Comparison of ENCODE assay signal across 8 cellular contexts in the genomic region with DNA sequence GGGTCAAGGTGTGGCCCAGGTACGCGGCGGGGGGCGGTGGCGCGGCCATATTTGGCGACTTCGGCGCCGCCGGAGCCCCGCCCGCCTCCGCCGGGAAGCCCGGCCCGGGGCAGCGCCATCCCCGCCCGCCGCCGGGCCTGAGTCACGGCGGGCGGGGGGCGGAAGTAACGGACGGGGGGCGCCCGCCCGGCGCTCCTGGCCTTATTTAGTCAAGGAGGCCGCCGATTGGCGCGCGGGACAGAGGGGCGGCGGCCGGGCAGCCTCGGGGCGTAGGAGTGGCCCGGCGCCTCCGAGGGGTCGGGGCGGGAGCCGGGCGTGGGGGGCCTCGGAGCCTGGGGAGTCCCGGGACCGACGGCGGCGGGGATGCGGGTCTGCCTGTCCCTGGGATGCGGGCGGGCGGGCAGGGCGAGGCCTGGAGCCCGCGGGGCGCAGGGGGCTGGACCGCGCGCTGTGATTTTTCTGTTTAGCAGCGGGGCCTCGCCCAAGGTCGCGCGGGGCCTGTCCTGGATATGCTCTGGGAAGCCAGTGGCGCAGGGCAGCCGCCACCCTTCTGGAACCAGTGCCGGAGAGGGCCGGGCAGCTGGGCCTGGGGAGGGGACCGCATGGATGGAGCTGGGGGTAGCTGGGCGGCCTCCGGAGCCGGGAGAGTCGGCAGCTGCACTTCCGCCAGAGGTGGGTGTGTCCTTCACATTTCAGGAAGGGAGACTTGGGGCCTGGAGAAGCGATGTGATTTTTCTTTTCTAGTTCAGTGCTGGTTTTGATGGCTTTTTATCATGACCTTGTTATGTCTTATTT. TPM values are rescaled to one million over a fixed set of nuclear protein-coding genes. Genes with fewer than 3 reads are reported as not detected.
A peak's percentile ranks its signal among the peaks of the same experiment; 100 is the strongest.
DNase-seq lines count a peak whose midpoint lies in the region; TF ChIP-seq lines count a peak whose summit lies in the region.

No MANE protein-coding gene starts in this region.

- H3K4me3 ChIP-seq in foreskin fibroblast (ENCODE audit: low read depth in 1 of 2, low read length in 2 of 2) = peak overlapping the region; percentile 70 to 76
- peak overlapping the region; percentile 54 to 85 (median 58) for H3K4me3 ChIP-seq in thyroid gland (replicated peaks in 1 of 3)

- TF ChIP-seq CTCF in foreskin fibroblast (IDR thresholded peaks at IDR 0.05; ENCODE audit: low read depth, low read length) (no peak), nephron progenitor cell (IDR thresholded peaks at IDR 0.05) (no peak), thyroid gland (IDR thresholded peaks at IDR 0.05) (no peak)

- H3K27me3 ChIP-seq in thyroid gland = no peaks in the 10 kb centered on the region

- peaks cover 43 to 52% of the 10 kb centered on the region in 2 donors for H3K4me1 ChIP-seq in thyroid gland

- peak; percentile 21 to 82 for TF ChIP-seq POLR2A in thyroid gland (IDR thresholded peaks at IDR 0.05)

- H3K36me3 ChIP-seq in thyroid gland = peaks cover 23 to 26% of the 10 kb centered on the region in 2 donors

- H3K9me3 Mint-ChIP-seq in nephron progenitor cell = peaks cover 5% of the 10 kb centered on the region

- intact Hi-C loops in thyroid gland (cut with DNase I) = no loop called here

- peaks cover 16% of the 10 kb centered on the region for H3K27me3 Mint-ChIP-seq in nephron progenitor cell (ENCODE audit: low read depth, poor library complexity)

- DNase-seq in DMS79 treated with DMSO at 0.1 percent for 48 hours (lab: John Stamatoyannopoulos, UW) (peak; percentile 26), DMS79 (lab: John Stamatoyannopoulos, UW) (no peak), HK-2 (ENCODE audit: unreplicated experiment) (peak; percentile 81), RPMI7951 (ENCODE audit: low read depth) (peak; percentile 84), activated gamma-delta T cell treated with Interleukin-2 at 50 U/mL for 16 hours (peak; percentile 59), foreskin fibroblast (peak; percentile 87 to 95), nephron progenitor cell (peak; percentile 71), thyroid gland (peak; percentile 82 to 83)

- H3K4me1 Mint-ChIP-seq in nephron progenitor cell = peaks cover 50% of the 10 kb centered on the region

- H3K4me3 Mint-ChIP-seq in nephron progenitor cell = peak overlapping the region; percentile 84

- H3K27ac ChIP-seq in thyroid gland = peak overlapping the region; percentile 99 to 100 (median 100)

- 0% methylated on average over 16 to 24 of the region's 82 CpGs for WGBS in thyroid gland, 2 donors

- H3K36me3 Mint-ChIP-seq in nephron progenitor cell (ENCODE audit: low read depth) = peaks cover 21% of the 10 kb centered on the region

- no peak overlapping the region for H3K27ac Mint-ChIP-seq in nephron progenitor cell

- no peaks in the 10 kb centered on the region for H3K9me3 ChIP-seq in thyroid gland

RNA-seq across cellular contexts. Expression of a gene that starts 2.3 kb away (rescaled TPM):
- total RNA-seq in RPMI7951 (2014; rRNA removed; shearing (Covaris generic)) = 1,818 and 2,136 TPM in 2 replicates
- total RNA-seq in thyroid gland = 1,000 to 10,000 TPM; 1,168 to 4,304 (median 2,945) TPM

RNA-seq across cellular contexts. Expression of a gene that starts 13.2 kb away (rescaled TPM):
- total RNA-seq in RPMI7951 (2014; rRNA removed; shearing (Covaris generic)) = not detected in 2 replicates
- total RNA-seq in thyroid gland = 10 to 100 TPM in 3 of 4 donors, 1 to 10 TPM in 1; 9.7 to 20.7 (median 17.0) TPM

RNA-seq across cellular contexts. Expression of a gene that starts 37.2 kb away (rescaled TPM):
- 8.2 and 13.0 TPM in 2 replicates for total RNA-seq in RPMI7951 (2014; rRNA removed; shearing (Covaris generic))
- 10 to 100 TPM; 24.1 to 35.2 (median 31.0) TPM for total RNA-seq in thyroid gland

Comparison
In these comparisons a context has a peak if more than half of its experiments do, and no peak if none do; other contexts are left out.
1. RNA of a gene that starts 13.2 kb away (total RNA-seq): 9.7 to 20.7 TPM in thyroid gland; not detected in RPMI7951; every median in the first group is over 10 times any median in the second.